In genomic region chr12:80222261-80222660, GRCh38 we compare ENCODE assay signal across 17 cellular contexts.
A peak's percentile ranks its signal among the peaks of the same experiment; 100 is the strongest.
DNase-seq lines count a peak whose midpoint lies in the region; ATAC-seq and TF ChIP-seq lines count a peak whose summit lies in the region.
"Had no signal": no experiment of that assay in that cellular context is flagged by ENCODE, and none has a peak within 500 bp of the region (broad histone marks: within the 10 kb centered on the region; RNA-seq: fewer than 3 reads in every experiment).

No MANE protein-coding gene starts in this region.

- H3K9me3 ChIP-seq in IMR-90 (ENCODE audit: control insufficient read depth, insufficient read depth, low read length) (no peaks in the 10 kb centered on the region), PC-9 (ENCODE audit: insufficient read depth, low read depth) (no peaks in the 10 kb centered on the region)

- H2AFZ ChIP-seq in IMR-90 (replicated peaks; ENCODE audit: low read length, poor library complexity) (no peak overlapping the region), PC-9 (no peak overlapping the region)

- no peak overlapping the region for H4K8ac ChIP-seq in IMR-90 (ENCODE audit: low read depth in 2 of 2, low read length in 2 of 2)

- H3K27ac ChIP-seq in IMR-90 (ENCODE audit: insufficient read depth, low read length) (no peak overlapping the region), PC-9 (no peak overlapping the region)

- WGBS in IMR-90 (ENCODE audit: extremely low coverage in 2 of 2, insufficient read length in 1 of 2), 2 experiments, result 67% methylated on average over 1 of the region's 3 CpGs; no CpG with 5 or more reads in 1 of the 2 experiments

- no TSS peak for BruUV-seq in IMR-90 (replicated peaks; lab: Mats Ljungman, UMichigan)
- no TSS peak for BruUV-seq in PC-9 (replicated peaks; lab: Mats Ljungman, UMichigan)

- no peak overlapping the region for H4K91ac ChIP-seq in IMR-90 (ENCODE audit: insufficient read depth, low read depth, low read length)

- no peaks in the 10 kb centered on the region for H3K79me1 ChIP-seq in IMR-90 (ENCODE audit: low read depth in 1 of 2, low read length in 2 of 2)

- POLR2A ChIA-PET in IMR-90 (lab: Charles Lee; ENCODE audit: unreplicated experiment) (no interaction called here), PC-9 (lab: Charles Lee; ENCODE audit: unreplicated experiment) (no interaction called here)

- no peak overlapping the region for H3K56ac ChIP-seq in IMR-90 (ENCODE audit: extremely low read depth, insufficient read depth, low read length)

- intact Hi-C loops in IMR-90 (cut with micrococcal nuclease) (no loop called here), posterior vena cava (cut with DNase I) (no loop called here), PC-9 (cut with micrococcal nuclease; ENCODE audit: unreplicated experiment) (no loop called here)

- H3K9me2 ChIP-seq in PC-9 (ENCODE audit: insufficient read depth), result no peaks in the 10 kb centered on the region; the same call in 1 of the 2 replicates

- no peak overlapping the region for H3K4me3 ChIP-seq in GM12865 (ENCODE audit: low read depth, low read length)
- H3K4me3 ChIP-seq in IMR-90 (ENCODE audit: insufficient read depth, low read depth, low read length), result no peak overlapping the region
- H3K4me3 ChIP-seq in PC-9, result no peak overlapping the region
- H3K4me3 ChIP-seq: MG63 had no signal

- H4K20me1 ChIP-seq in IMR-90 (ENCODE audit: insufficient read depth, low read length) (no peaks in the 10 kb centered on the region), PC-9 (ENCODE audit: insufficient read depth) (no peaks in the 10 kb centered on the region)

- H3K36me3 ChIP-seq in IMR-90 (ENCODE audit: control insufficient read depth, insufficient read depth, low read length) (no peaks in the 10 kb centered on the region), PC-9 (ENCODE audit: low read depth) (no peaks in the 10 kb centered on the region)
- H3K36me3 ChIP-seq: MG63 had no signal

- no peak overlapping the region for H2AK5ac ChIP-seq in IMR-90 (ENCODE audit: low read depth, low read length)

- H3K27me3 ChIP-seq in IMR-90 (ENCODE audit: control insufficient read depth, insufficient read depth, low read length) (no peaks in the 10 kb centered on the region), PC-9 (ENCODE audit: insufficient read depth, low read depth) (no peaks in the 10 kb centered on the region)
- H3K27me3 ChIP-seq: MG63 had no signal

- H3K4me2 ChIP-seq in IMR-90 (ENCODE audit: low read depth, low read length) (no peak overlapping the region), PC-9 (no peak overlapping the region)

- in situ Hi-C loops in IMR-90 (cut with MboI; ENCODE audit: low sequenced_read_pairs), result loop anchor here (25.0 kb wide), 1 partner anchor 540 kb away; no protein-coding TSS in a partner anchor

- TF ChIP-seq POLR2A in IMR-90 (IDR thresholded peaks at IDR 0.05; ENCODE audit: low read depth, low read length), result no peak

- CTCF ChIA-PET in IMR-90 (lab: Yijun Ruan, JAX) (no interaction called here), PC-9 (lab: Charles Lee) (no interaction called here)

- no peaks in the 10 kb centered on the region for H3F3A ChIP-seq in PC-9 (ENCODE audit: insufficient read depth, low read depth)

- no peak for TF ChIP-seq CTCF in GM12865 (IDR thresholded peaks at IDR 0.05; ENCODE audit: insufficient read depth, low read depth, low read length, missing control alignments)
- TF ChIP-seq CTCF in IMR-90 (conservative IDR thresholded peaks at IDR 0.05; ENCODE audit: low read depth, low read length), result no peak
- no peak for TF ChIP-seq CTCF in PC-9 (conservative IDR thresholded peaks at IDR 0.05)

- no peak overlapping the region for H2BK15ac ChIP-seq in IMR-90 (ENCODE audit: low read depth, low read length)

- no peaks in the 10 kb centered on the region for H3K9me1 ChIP-seq in IMR-90 (ENCODE audit: insufficient read depth, low read length)

- no peaks in the 10 kb centered on the region for H3K4me1 ChIP-seq in IMR-90 (ENCODE audit: control insufficient read depth, insufficient read depth, low read length)
- no peaks in the 10 kb centered on the region for H3K4me1 ChIP-seq in PC-9 (replicated peaks; ENCODE audit: insufficient read depth)

- H3K23ac ChIP-seq in IMR-90 (ENCODE audit: low read depth, low read length), result no peak overlapping the region

- no peak overlapping the region for H3K18ac ChIP-seq in IMR-90 (ENCODE audit: low read depth, low read length)

- TF ChIP-seq RAD21 in IMR-90 (IDR thresholded peaks at IDR 0.05; ENCODE audit: low read length), result no peak

- peak; percentile 42 for DNase-seq in GM12865 (ENCODE audit: low read depth)
- peak; percentile 27 for DNase-seq in IMR-90
- DNase-seq in dermis microvascular lymphatic vessel endothelial cell (ENCODE audit: low read depth in 2 of 2), result peak; percentile 65 to 90
- no peak for DNase-seq in posterior vena cava (ENCODE audit: low spot score)
- DNase-seq in activated naive CD4-positive, alpha-beta T cell treated with Interleukin-2 at 50 U/mL for 16 hours, result no peak
- no peak for DNase-seq in PC-9
- no peak for DNase-seq in foreskin melanocyte
- DNase-seq: activated CD4-positive, alpha-beta T cell treated with anti-CD3 and anti-CD28 coated beads for 1 hour; activated effector memory CD4-positive, alpha-beta T cell treated with Interleukin-2 at 50 U/mL for 16 hours; amygdala; H7; MG63; NCI-H187; NCI-H446 treated with DMSO at 0.1 percent for 48 hours; SHP77 treated with DMSO at 0.1 percent for 48 hours; stimulated activated CD4-positive, alpha-beta T cell treated with anti-CD3 and anti-CD28 coated beads, Interleukin-2, amount 100 ng/mL, for 24 hours had no signal

- ATAC-seq in GM21529 (IDR thresholded peaks at IDR 0.05; ENCODE audit: unreplicated experiment) (peak; percentile 63), IMR-90 (ENCODE audit: low read depth) (no peak)

- no peak overlapping the region for H3K9ac ChIP-seq in IMR-90 (ENCODE audit: low read depth, low read length)

- H2AK9ac ChIP-seq in IMR-90 (replicated peaks; ENCODE audit: low read depth, low read length, poor library complexity), result no peak overlapping the region

- H3K79me2 ChIP-seq in PC-9 (ENCODE audit: low read depth), result no peaks in the 10 kb centered on the region

- H2BK5ac ChIP-seq in IMR-90 (ENCODE audit: low read depth, low read length, poor library complexity, severe bottlenecking), result no peak overlapping the region

- H2BK120ac ChIP-seq in IMR-90 (ENCODE audit: low read depth, low read length), result no peak overlapping the region

- dilution Hi-C loops in IMR-90 (cut with HindIII; ENCODE audit: low sequenced_read_pairs, unreplicated experiment), result no loop called here

- H3K4ac ChIP-seq in IMR-90 (ENCODE audit: low read depth, low read length), result no peak overlapping the region

- H2BK20ac ChIP-seq in IMR-90 (ENCODE audit: low read depth, low read length), result no peak overlapping the region

- H3K14ac ChIP-seq in IMR-90 (replicated peaks; ENCODE audit: low read depth, low read length), result no peak overlapping the region

- H4K5ac ChIP-seq in IMR-90 (ENCODE audit: low read depth, low read length), result no peak overlapping the region

TF ChIP-seq in IMR-90, 13 proteins besides CTCF, POLR2A, EP300 and RAD21:
- TF ChIP-seq MXI1 (IDR thresholded peaks at IDR 0.05; ENCODE audit: borderline replicate concordance, low read depth, low read length), result no peak
- no peak for TF ChIP-seq CHD1 (IDR thresholded peaks at IDR 0.05; ENCODE audit: low read depth, low read length)
- no peak for TF ChIP-seq RCOR1 (IDR thresholded peaks at IDR 0.05; ENCODE audit: insufficient replicate concordance, low read length)
- TF ChIP-seq CEBPB (IDR thresholded peaks at IDR 0.05; ENCODE audit: low read depth, low read length), result no peak
- TF ChIP-seq NFE2L2 (IDR thresholded peaks at IDR 0.05; ENCODE audit: low read depth, low read length), result no peak
- TF ChIP-seq ELK1 (IDR thresholded peaks at IDR 0.05; ENCODE audit: borderline replicate concordance, low read depth, low read length), result no peak
- TF ChIP-seq, protein P1, sequence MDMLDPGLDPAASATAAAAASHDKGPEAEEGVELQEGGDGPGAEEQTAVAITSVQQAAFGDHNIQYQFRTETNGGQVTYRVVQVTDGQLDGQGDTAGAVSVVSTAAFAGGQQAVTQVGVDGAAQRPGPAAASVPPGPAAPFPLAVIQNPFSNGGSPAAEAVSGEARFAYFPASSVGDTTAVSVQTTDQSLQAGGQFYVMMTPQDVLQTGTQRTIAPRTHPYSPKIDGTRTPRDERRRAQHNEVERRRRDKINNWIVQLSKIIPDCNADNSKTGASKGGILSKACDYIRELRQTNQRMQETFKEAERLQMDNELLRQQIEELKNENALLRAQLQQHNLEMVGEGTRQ (IDR thresholded peaks at IDR 0.05; ENCODE audit: low read depth, low read length), result no peak
- TF ChIP-seq MAZ (IDR thresholded peaks at IDR 0.05; ENCODE audit: borderline replicate concordance, low read depth, low read length), result no peak
- TF ChIP-seq SMC3 (IDR thresholded peaks at IDR 0.05; ENCODE audit: low read depth, low read length), result no peak
- no peak for TF ChIP-seq FOS (IDR thresholded peaks at IDR 0.05; ENCODE audit: low read depth, low read length)
- TF ChIP-seq MAFK (IDR thresholded peaks at IDR 0.05; ENCODE audit: low read depth, low read length), result no peak
- TF ChIP-seq RFX5 (IDR thresholded peaks at IDR 0.05; ENCODE audit: low read depth, low read length), result no peak
- TF ChIP-seq BHLHE40 (IDR thresholded peaks at IDR 0.05; ENCODE audit: low read depth, low read length), result no peak

Comparison
In these comparisons a context has a peak if more than half of its experiments do, and no peak if none do; other contexts are left out.
1. DNase-seq: peak in GM12865 (single experiment), IMR-90 (single experiment) and dermis microvascular lymphatic vessel endothelial cell (2 of 2); none in posterior vena cava (single experiment), activated naive CD4-positive, alpha-beta T cell treated with Interleukin-2 at 50 U/mL for 16 hours (single experiment), PC-9 (0 of 2) and foreskin melanocyte (single experiment).